In genomic region chr20:49230021-49230420, GRCh38 we compare ENCODE assay signal across 11 cellular contexts. TPM values are rescaled to one million over a fixed set of nuclear protein-coding genes. Genes with fewer than 3 reads are reported as not detected.
DNase-seq lines count a peak whose midpoint lies in the region; ATAC-seq and TF ChIP-seq lines count a peak whose summit lies in the region.
"Had no signal": no experiment of that assay in that cellular context is flagged by ENCODE, and none has a peak within 500 bp of the region (broad histone marks: within the 10 kb centered on the region; RNA-seq: fewer than 3 reads in every experiment).

No MANE protein-coding gene starts in this region.

- H3K4me1 Mint-ChIP-seq in activated T-cell treated with anti-CD3 and anti-CD28 coated beads, Interleukin-2, amount 50 U/mL, for 72 hours (ENCODE audit: low read depth) = peaks cover 4% of the 10 kb centered on the region

- H3K36me3 Mint-ChIP-seq in activated T-cell treated with anti-CD3 and anti-CD28 coated beads, Interleukin-2, amount 50 U/mL, for 72 hours (ENCODE audit: insufficient read depth in 2 of 2) = peaks cover 13 to 41% of the 10 kb centered on the region in 2 donors

- no peaks in the 10 kb centered on the region for H3K9me3 Mint-ChIP-seq in activated T-cell treated with anti-CD3 and anti-CD28 coated beads, Interleukin-2, amount 50 U/mL, for 72 hours
- H3K9me3 Mint-ChIP-seq: central memory CD8-positive, alpha-beta T cell had no signal

- no peak for ATAC-seq in activated T-cell treated with anti-CD3 and anti-CD28 coated beads, Interleukin-2, amount 50 U/mL, for 72 hours (replicated peaks in 1 of 2)
- no peak for ATAC-seq in HG02571 (IDR thresholded peaks at IDR 0.05; ENCODE audit: unreplicated experiment)
- no peak for ATAC-seq in HG03354 (IDR thresholded peaks at IDR 0.05; ENCODE audit: poor library complexity, severe bottlenecking, unreplicated experiment)
- ATAC-seq in HG02938 (IDR thresholded peaks at IDR 0.05; ENCODE audit: unreplicated experiment) = no peak

- peak overlapping the region; percentile 34 for H3K27ac Mint-ChIP-seq in activated T-cell treated with anti-CD3 and anti-CD28 coated beads, Interleukin-2, amount 50 U/mL, for 72 hours

- no peak for DNase-seq in activated T-cell treated with anti-CD3 and anti-CD28 coated beads, Interleukin-2, amount 50 U/mL, for 72 hours
- DNase-seq in activated T-cell treated with anti-CD3 and anti-CD28 coated beads, Interleukin-2, amount 50 U/mL, for 1 hour = no peak
- peak; percentile 67 for DNase-seq in NCI-H774 (lab: John Stamatoyannopoulos, UW)
- DNase-seq in erythroblast (lab: John Stamatoyannopoulos, UW) = peak; percentile 30 to 34
- no peak for DNase-seq in NK-92 treated with Interleukin-12 subunit alpha and Interleukin-12 subunit beta, amount 100 ng/mL, for 24 hours (lab: John Stamatoyannopoulos, UW)
- DNase-seq: ACHN; activated CD8-positive, alpha-beta memory T cell treated with anti-CD3 and anti-CD28 coated beads, Interleukin-2, amount 50 U/mL, for 4 hours had no signal

- H3K4me3 Mint-ChIP-seq in activated T-cell treated with anti-CD3 and anti-CD28 coated beads, Interleukin-2, amount 50 U/mL, for 72 hours = no peak overlapping the region
- H3K4me3 Mint-ChIP-seq: central memory CD8-positive, alpha-beta T cell had no signal

- no peak for TF ChIP-seq POLR2A in erythroblast (IDR thresholded peaks at IDR 0.05; ENCODE audit: low read length)

- no peaks in the 10 kb centered on the region for H3K27me3 Mint-ChIP-seq in activated T-cell treated with anti-CD3 and anti-CD28 coated beads, Interleukin-2, amount 50 U/mL, for 72 hours (ENCODE audit: low read depth)
- H3K27me3 Mint-ChIP-seq: central memory CD8-positive, alpha-beta T cell had no signal

RNA-seq across cellular contexts. Expression of gene DDX27, which starts 10.8 kb away (rescaled TPM):
- total RNA-seq in activated T-cell treated with anti-CD3 and anti-CD28 coated beads, Interleukin-2, amount 50 U/mL, for 72 hours = 10 to 100 TPM; 49.6 to 49.8 TPM

RNA-seq across cellular contexts. Expression of gene STAU1, which starts 41.9 kb away (rescaled TPM):
- total RNA-seq in activated T-cell treated with anti-CD3 and anti-CD28 coated beads, Interleukin-2, amount 50 U/mL, for 72 hours = 10 to 100 TPM; 80.5 to 83.3 TPM

RNA-seq across cellular contexts. Expression of gene ZNFX1, which starts 47.8 kb away (rescaled TPM):
- total RNA-seq in activated T-cell treated with anti-CD3 and anti-CD28 coated beads, Interleukin-2, amount 50 U/mL, for 72 hours = 10 to 100 TPM; 37.8 to 48.8 TPM

Comparison
In these comparisons a context has a peak if more than half of its experiments do, and no peak if none do; other contexts are left out.
1. DNase-seq: peak in NCI-H774 (single experiment) and erythroblast (2 of 2); none in activated T-cell treated with anti-CD3 and anti-CD28 coated beads, Interleukin-2, amount 50 U/mL, for 72 hours (0 of 2), activated T-cell treated with anti-CD3 and anti-CD28 coated beads, Interleukin-2, amount 50 U/mL, for 1 hour (single experiment) and NK-92 treated with Interleukin-12 subunit alpha and Interleukin-12 subunit beta, amount 100 ng/mL, for 24 hours (single experiment).